Comparison of ENCODE assay signal across 1 cellular context in the genomic region with DNA sequence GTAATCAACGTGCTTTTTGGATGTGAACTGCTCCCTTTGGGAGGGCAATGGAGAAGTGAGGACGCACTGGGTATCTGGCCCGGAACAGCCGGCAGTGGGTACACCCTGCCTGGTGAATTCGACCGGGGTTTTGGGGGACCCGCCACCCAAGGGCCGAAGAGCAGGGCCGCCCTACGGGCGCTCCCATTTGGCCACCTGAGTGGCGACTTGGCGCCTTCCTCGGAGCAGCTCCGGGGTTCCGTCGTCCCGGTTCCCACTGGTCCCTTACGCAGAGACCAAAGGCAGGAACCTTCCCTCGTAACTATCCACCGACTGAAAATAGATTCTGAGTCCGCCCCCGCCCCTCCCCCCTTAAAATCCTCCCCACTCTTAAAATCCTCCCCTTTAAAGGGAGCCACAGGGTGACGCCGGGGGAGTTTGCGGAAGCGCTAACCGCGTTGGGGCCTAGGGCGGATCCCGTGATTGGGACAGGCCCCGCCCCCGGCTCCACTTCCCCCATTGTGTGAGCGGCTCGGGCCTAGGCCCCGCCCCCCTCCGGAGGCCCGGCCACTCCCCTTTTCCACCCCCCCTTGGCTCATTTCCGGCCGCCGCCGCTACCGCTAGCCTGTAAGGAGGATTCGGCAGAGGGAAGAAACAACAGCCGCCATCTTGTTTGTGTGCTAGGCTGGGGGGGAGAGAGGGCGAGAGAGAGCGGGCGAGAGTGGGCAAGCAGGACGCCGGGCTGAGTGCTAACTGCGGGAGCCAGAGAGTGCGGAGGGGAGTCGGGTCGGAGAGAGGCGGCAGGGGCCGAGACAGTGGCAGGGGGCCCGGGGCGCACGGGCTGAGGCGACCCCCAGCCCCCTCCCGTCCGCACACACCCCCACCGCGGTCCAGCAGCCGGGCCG.
A peak's percentile ranks its signal among the peaks of the same experiment; 100 is the strongest.
TF ChIP-seq lines count a peak whose summit lies in the region.

No MANE protein-coding gene starts in this region.

TF ChIP-seq in IMR-90, 13 proteins besides CTCF, POLR2A, EP300 and RAD21 (continued from another document):
- TF ChIP-seq SMC3 (IDR thresholded peaks at IDR 0.05; ENCODE audit: low read depth, low read length), result no peak
- peak; percentile 83 for TF ChIP-seq BHLHE40 (IDR thresholded peaks at IDR 0.05; ENCODE audit: low read depth, low read length)
